ENCODE assay signal across 34 cellular contexts in the genomic region with DNA sequence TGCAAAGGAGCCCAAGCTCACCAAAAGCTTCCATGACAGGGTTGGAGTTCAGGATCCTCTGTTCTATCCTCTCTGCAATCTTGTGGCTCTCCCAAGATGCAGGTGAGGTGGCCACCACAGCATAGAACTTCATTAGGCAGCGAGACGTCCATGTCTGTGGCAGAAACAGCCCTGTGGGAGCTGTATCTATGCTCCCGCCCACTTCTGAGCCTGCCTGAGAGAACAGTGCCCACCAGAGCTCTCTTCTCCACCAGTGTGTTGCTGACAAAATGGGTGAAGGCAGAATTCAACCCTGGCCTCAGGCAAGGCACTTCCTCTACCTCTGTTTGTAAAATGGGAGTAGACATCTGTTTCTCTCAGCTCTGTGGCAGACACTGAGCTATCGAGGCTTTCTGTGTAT.
"Had no signal": no experiment of that assay in that cellular context is flagged by ENCODE, and none has a peak within 500 bp of the region (broad histone marks: within the 10 kb centered on the region; RNA-seq: fewer than 3 reads in every experiment).

No MANE protein-coding gene starts in this region.

- H3K4me1 Mint-ChIP-seq: activated CD4-positive, alpha-beta T cell treated with anti-CD3 and anti-CD28 coated beads, Interleukin-2, amount 10 ng/mL, durations not matched to agents 24 days and 14 days; activated naive CD4-positive, alpha-beta T cell treated with anti-CD3 and anti-CD28 coated beads, Interleukin-2, amount 10 ng/mL, durations not matched to agents 7 days and 5 days; activated naive CD4-positive, alpha-beta T cell treated with anti-CD3 and anti-CD28 coated beads, Interleukin-2, amount 50 U/mL, for 24 hours; activated T-helper 17 cell treated with anti-CD3 and anti-CD28 coated beads, Interleukin-2, amount 50 U/mL, for 72 hours; brain had no signal

- H3K4me3 ChIP-seq: ascending aorta, cardiac muscle cell had no signal

- H3K27ac ChIP-seq: ascending aorta, cardiac muscle cell, VCaP had no signal

- H3K27ac Mint-ChIP-seq: activated B cell treated with CpG ODN at 0.5 μM for 24 hours; activated CD4-positive, alpha-beta memory T cell treated with anti-CD3 and anti-CD28 coated beads for 36 hours; activated CD4-positive, alpha-beta T cell treated with anti-CD3 and anti-CD28 coated beads, Interleukin-2, amount 10 ng/mL, durations not matched to agents 24 days and 14 days; activated CD8-positive, alpha-beta memory T cell treated with anti-CD3 and anti-CD28 coated beads, Interleukin-2, amount 10 ng/mL, durations not matched to agents 7 days and 5 days; activated CD8-positive, alpha-beta T cell treated with anti-CD3 and anti-CD28 coated beads for 36 hours; activated naive CD4-positive, alpha-beta T cell treated with anti-CD3 and anti-CD28 coated beads, Interleukin-2, amount 10 ng/mL, durations not matched to agents 7 days and 5 days; activated naive CD8-positive, alpha-beta T cell; activated naive CD8-positive, alpha-beta T cell treated with anti-CD3 and anti-CD28 coated beads, Interleukin-2, amount 10 ng/mL, durations not matched to agents 7 days and 5 days; activated naive CD8-positive, alpha-beta T cell treated with anti-CD3 and anti-CD28 coated beads, Interleukin-2, amount 50 U/mL, for 24 hours; activated T-cell treated with anti-CD3 and anti-CD28 coated beads, Interleukin-2, amount 50 U/mL, for 72 hours; activated T-helper 1 cell treated with anti-CD3 and anti-CD28 coated beads, Interleukin-12 subunit alpha, Interleukin-12 subunit beta, Interleukin-2, Interleukin-4 antibody, amounts not matched to agents 30 ng/mL and 10 ng/mL and 1 ng/mL, durations not matched to agents 14 hours and 24 hours and 36 hours; activated T-helper 17 cell treated with anti-CD3 and anti-CD28 coated beads, Interleukin-2, amount 50 U/mL, for 72 hours; brain; T-helper 1 cell treated with Interleukin-12 subunit alpha and Interleukin-12 subunit beta and Interleukin-4 antibody, amounts not matched to agents 30 μg/mL and 1 μg/mL, for 36 hours; T-helper 2 cell treated with Interferon-gamma antibody and Interleukin-4, amounts not matched to agents 5 μg/mL and 100 μg/mL, for 36 hours had no signal

- H3K27me3 ChIP-seq: ascending aorta, cardiac muscle cell had no signal

- H3K9me3 ChIP-seq: ascending aorta had no signal

- DNase-seq: activated B cell treated with CpG ODN at 0.5 μM for 24 hours; activated CD4-positive, alpha-beta memory T cell treated with anti-CD3 and anti-CD28 coated beads for 36 hours; activated CD4-positive, alpha-beta T cell treated with anti-CD3 and anti-CD28 coated beads for 4 hours; activated CD4-positive, alpha-beta T cell treated with anti-CD3 and anti-CD28 coated beads, Interleukin-2, amount 10 ng/mL, durations not matched to agents 24 days and 14 days; activated CD4-positive, alpha-beta T cell treated with anti-CD3 and anti-CD28 coated beads, Interleukin-2, amount 50 U/mL, for 1 hour; activated CD4-positive, alpha-beta T cell treated with anti-CD3 and anti-CD28 coated beads, Interleukin-2, amount 50 U/mL, for 4 hours; activated CD4-positive, CD25-positive, alpha-beta regulatory T cell treated with anti-CD3 and anti-CD28 coated beads, Interleukin-2, amount 50 U/mL, for 72 hours; activated CD8-positive, alpha-beta memory T cell treated with anti-CD3 and anti-CD28 coated beads, Interleukin-2, amount 10 ng/mL, durations not matched to agents 7 days and 5 days; activated CD8-positive, alpha-beta T cell treated with anti-CD3 and anti-CD28 coated beads for 36 hours; activated gamma-delta T cell treated with Interleukin-2 at 50 U/mL for 16 hours; activated naive CD4-positive, alpha-beta T cell; activated naive CD4-positive, alpha-beta T cell treated with anti-CD3 and anti-CD28 coated beads, Interleukin-2, amount 10 ng/mL, durations not matched to agents 7 days and 5 days; activated naive CD8-positive, alpha-beta T cell treated with anti-CD3 and anti-CD28 coated beads, Interleukin-2, amount 50 U/mL, for 24 hours; activated T-cell treated with anti-CD3 and anti-CD28 coated beads for 4 hours; activated T-cell treated with anti-CD3 and anti-CD28 coated beads, Interleukin-2, amount 50 U/mL, for 1 hour; activated T-cell treated with anti-CD3 and anti-CD28 coated beads, Interleukin-2, amount 50 U/mL, for 72 hours; amygdala; anterior cingulate cortex; central memory CD4-positive, alpha-beta T cell; SW 1271; T-helper 1 cell; T-helper 2 cell; T-helper 9 cell had no signal

- H3K4me3 Mint-ChIP-seq: activated B cell treated with CpG ODN at 0.5 μM for 24 hours; activated CD4-positive, alpha-beta memory T cell treated with anti-CD3 and anti-CD28 coated beads for 36 hours; activated CD4-positive, alpha-beta T cell treated with anti-CD3 and anti-CD28 coated beads, Interleukin-2, amount 10 ng/mL, durations not matched to agents 24 days and 14 days; activated CD8-positive, alpha-beta memory T cell treated with anti-CD3 and anti-CD28 coated beads, Interleukin-2, amount 10 ng/mL, durations not matched to agents 7 days and 5 days; activated CD8-positive, alpha-beta T cell treated with anti-CD3 and anti-CD28 coated beads for 36 hours; activated naive CD4-positive, alpha-beta T cell treated with anti-CD3 and anti-CD28 coated beads, Interleukin-2, amount 10 ng/mL, durations not matched to agents 7 days and 5 days; activated naive CD4-positive, alpha-beta T cell treated with anti-CD3 and anti-CD28 coated beads, Interleukin-2, amount 50 U/mL, for 24 hours; activated naive CD8-positive, alpha-beta T cell; activated naive CD8-positive, alpha-beta T cell treated with anti-CD3 and anti-CD28 coated beads, Interleukin-2, amount 10 ng/mL, durations not matched to agents 7 days and 5 days; activated naive CD8-positive, alpha-beta T cell treated with anti-CD3 and anti-CD28 coated beads, Interleukin-2, amount 50 U/mL, for 24 hours; activated T-cell treated with anti-CD3 and anti-CD28 coated beads, Interleukin-2, amount 50 U/mL, for 72 hours; activated T-helper 1 cell treated with anti-CD3 and anti-CD28 coated beads, Interleukin-12 subunit alpha, Interleukin-12 subunit beta, Interleukin-2, Interleukin-4 antibody, amounts not matched to agents 30 ng/mL and 10 ng/mL and 1 ng/mL, durations not matched to agents 14 hours and 24 hours and 36 hours; activated T-helper 17 cell treated with anti-CD3 and anti-CD28 coated beads, Interleukin-2, amount 50 U/mL, for 72 hours; brain; T-helper 1 cell treated with Interleukin-12 subunit alpha and Interleukin-12 subunit beta and Interleukin-4 antibody, amounts not matched to agents 30 μg/mL and 1 μg/mL, for 36 hours; T-helper 2 cell treated with Interferon-gamma antibody and Interleukin-4, amounts not matched to agents 5 μg/mL and 100 μg/mL, for 36 hours had no signal

- H3K27me3 Mint-ChIP-seq: activated B cell treated with CpG ODN at 0.5 μM for 24 hours; activated CD4-positive, alpha-beta memory T cell treated with anti-CD3 and anti-CD28 coated beads for 36 hours; activated CD4-positive, alpha-beta T cell treated with anti-CD3 and anti-CD28 coated beads, Interleukin-2, amount 10 ng/mL, durations not matched to agents 24 days and 14 days; activated CD8-positive, alpha-beta memory T cell treated with anti-CD3 and anti-CD28 coated beads, Interleukin-2, amount 10 ng/mL, durations not matched to agents 7 days and 5 days; activated CD8-positive, alpha-beta T cell treated with anti-CD3 and anti-CD28 coated beads for 36 hours; activated naive CD4-positive, alpha-beta T cell treated with anti-CD3 and anti-CD28 coated beads, Interleukin-2, amount 10 ng/mL, durations not matched to agents 7 days and 5 days; activated naive CD4-positive, alpha-beta T cell treated with anti-CD3 and anti-CD28 coated beads, Interleukin-2, amount 50 U/mL, for 24 hours; activated naive CD8-positive, alpha-beta T cell; activated naive CD8-positive, alpha-beta T cell treated with anti-CD3 and anti-CD28 coated beads, Interleukin-2, amount 10 ng/mL, durations not matched to agents 7 days and 5 days; activated naive CD8-positive, alpha-beta T cell treated with anti-CD3 and anti-CD28 coated beads, Interleukin-2, amount 50 U/mL, for 24 hours; activated T-helper 17 cell treated with anti-CD3 and anti-CD28 coated beads, Interleukin-2, amount 50 U/mL, for 72 hours; brain had no signal

- H3K4me1 ChIP-seq: ascending aorta had no signal

- H3K9me3 Mint-ChIP-seq: activated B cell treated with CpG ODN at 0.5 μM for 24 hours; activated CD4-positive, alpha-beta memory T cell treated with anti-CD3 and anti-CD28 coated beads for 36 hours; activated CD4-positive, alpha-beta T cell treated with anti-CD3 and anti-CD28 coated beads, Interleukin-2, amount 10 ng/mL, durations not matched to agents 24 days and 14 days; activated CD8-positive, alpha-beta T cell treated with anti-CD3 and anti-CD28 coated beads for 36 hours; activated naive CD4-positive, alpha-beta T cell treated with anti-CD3 and anti-CD28 coated beads, Interleukin-2, amount 10 ng/mL, durations not matched to agents 7 days and 5 days; activated naive CD4-positive, alpha-beta T cell treated with anti-CD3 and anti-CD28 coated beads, Interleukin-2, amount 50 U/mL, for 24 hours; activated naive CD8-positive, alpha-beta T cell treated with anti-CD3 and anti-CD28 coated beads, Interleukin-2, amount 10 ng/mL, durations not matched to agents 7 days and 5 days; activated naive CD8-positive, alpha-beta T cell treated with anti-CD3 and anti-CD28 coated beads, Interleukin-2, amount 50 U/mL, for 24 hours; activated T-cell treated with anti-CD3 and anti-CD28 coated beads, Interleukin-2, amount 50 U/mL, for 72 hours; activated T-helper 1 cell treated with anti-CD3 and anti-CD28 coated beads, Interleukin-12 subunit alpha, Interleukin-12 subunit beta, Interleukin-2, Interleukin-4 antibody, amounts not matched to agents 30 ng/mL and 10 ng/mL and 1 ng/mL, durations not matched to agents 14 hours and 24 hours and 36 hours; activated T-helper 17 cell treated with anti-CD3 and anti-CD28 coated beads, Interleukin-2, amount 50 U/mL, for 72 hours; brain; T-helper 1 cell treated with Interleukin-12 subunit alpha and Interleukin-12 subunit beta and Interleukin-4 antibody, amounts not matched to agents 30 μg/mL and 1 μg/mL, for 36 hours; T-helper 2 cell treated with Interferon-gamma antibody and Interleukin-4, amounts not matched to agents 5 μg/mL and 100 μg/mL, for 36 hours had no signal
